Comparison of ENCODE assay signal across 2 cellular contexts in genomic region chr20:35721219-35721618, GRCh38.
A peak's percentile ranks its signal among the peaks of the same experiment; 100 is the strongest.
TF ChIP-seq lines count a peak whose summit lies in the region.

No MANE protein-coding gene starts in this region.

TF ChIP-seq in HepG2, 621 proteins besides CTCF, POLR2A, EP300 and RAD21:
- TF ChIP-seq, protein P1, sequence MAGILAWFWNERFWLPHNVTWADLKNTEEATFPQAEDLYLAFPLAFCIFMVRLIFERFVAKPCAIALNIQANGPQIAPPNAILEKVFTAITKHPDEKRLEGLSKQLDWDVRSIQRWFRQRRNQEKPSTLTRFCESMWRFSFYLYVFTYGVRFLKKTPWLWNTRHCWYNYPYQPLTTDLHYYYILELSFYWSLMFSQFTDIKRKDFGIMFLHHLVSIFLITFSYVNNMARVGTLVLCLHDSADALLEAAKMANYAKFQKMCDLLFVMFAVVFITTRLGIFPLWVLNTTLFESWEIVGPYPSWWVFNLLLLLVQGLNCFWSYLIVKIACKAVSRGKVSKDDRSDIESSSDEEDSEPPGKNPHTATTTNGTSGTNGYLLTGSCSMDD (CRISPR knock-in tag; IDR thresholded peaks at IDR 0.05) = no peak
- TF ChIP-seq ZBTB33 (CRISPR knock-in tag; IDR thresholded peaks at IDR 0.05) (no peak), RNF2 (conservative IDR thresholded peaks at IDR 0.05; ENCODE audit: low read depth) (no peak), ZFP36L1 (CRISPR knock-in tag; IDR thresholded peaks at IDR 0.05) (0 out of 2 replicates have a peak, but pooled peaks have one; percentile 22), ZNF574 (CRISPR knock-in tag; IDR thresholded peaks at IDR 0.05) (no peak), AGO2 (optimal IDR thresholded peaks at IDR 0.05; ENCODE audit: low read depth, low read length) (peak; percentile 5), ZFP62 (CRISPR knock-in tag; IDR thresholded peaks at IDR 0.05) (no peak), NR2F1 (CRISPR knock-in tag; IDR thresholded peaks at IDR 0.05) (peak in 1 of 2 experiments; percentile 38; a peak in 1 of 4 replicates)

TF ChIP-seq in SK-N-SH, 30 proteins besides CTCF, POLR2A, EP300 and RAD21:
- TF ChIP-seq FOXM1 (IDR thresholded peaks at IDR 0.05; ENCODE audit: low read depth) (no peak), YY1 (IDR thresholded peaks at IDR 0.05; ENCODE audit: low read depth) (no peak), TAF1 (IDR thresholded peaks at IDR 0.05; ENCODE audit: borderline replicate concordance, low read depth, low read length) (no peak), NFIC (IDR thresholded peaks at IDR 0.05; ENCODE audit: borderline replicate concordance) (no peak), RXRA (IDR thresholded peaks at IDR 0.05; ENCODE audit: borderline replicate concordance, low read depth) (no peak), EZH2phosphoT487 (IDR thresholded peaks at IDR 0.05; ENCODE audit: borderline replicate concordance, low read depth) (no peak), IRF3 (IDR thresholded peaks at IDR 0.05; ENCODE audit: low read depth, low read length) (no peak), SMC3 (IDR thresholded peaks at IDR 0.05; ENCODE audit: low read depth, low read length) (no peak), FOSL2 (IDR thresholded peaks at IDR 0.05; ENCODE audit: borderline replicate concordance, low read depth) (no peak), TCF12 (IDR thresholded peaks at IDR 0.05) (no peak), JUND (IDR thresholded peaks at IDR 0.05) (no peak)
